Comparison of ENCODE assay signal across 34 cellular contexts in genomic region chr1:41347276-41347675, GRCh38. TPM values are rescaled to one million over a fixed set of nuclear protein-coding genes. Genes with fewer than 3 reads are reported as not detected.
A peak's percentile ranks its signal among the peaks of the same experiment; 100 is the strongest.
DNase-seq lines count a peak whose midpoint lies in the region; FAIRE-seq and TF ChIP-seq lines count a peak whose summit lies in the region.
"Had no signal": no experiment of that assay in that cellular context is flagged by ENCODE, and none has a peak within 500 bp of the region (broad histone marks: within the 10 kb centered on the region; RNA-seq: fewer than 3 reads in every experiment).

No MANE protein-coding gene starts in this region.

- POLR2A ChIA-PET in MCF 10A (lab: Yijun Ruan, JAX), result interaction anchor here (0.6 kb wide), 1 partner anchor 70 kb away, joined by 3 read pairs; no protein-coding TSS in a partner anchor

- H3K36me3 ChIP-seq in mammary epithelial cell (ENCODE audit: insufficient read depth, low read length) (no peaks in the 10 kb centered on the region), SJCRH30 (no peaks in the 10 kb centered on the region), keratinocyte (ENCODE audit: control insufficient read depth in 2 of 2, extremely low read depth in 1 of 2, insufficient read depth in 2 of 2, low read length in 2 of 2) (no peaks in the 10 kb centered on the region), vagina (no peaks in the 10 kb centered on the region), esophagus squamous epithelium (no peaks in the 10 kb centered on the region)
- H3K36me3 ChIP-seq: left lung, stomach, transverse colon had no signal

- 96% methylated on average over 2 of the region's 2 CpGs for WGBS in mammary epithelial cell (ENCODE audit: low coverage, missing lambda C conversion rate)
- 94 to 100% methylated on average over 2 of the region's 2 CpGs for WGBS in esophagus squamous epithelium, 2 donors

- no peak overlapping the region for H3K27ac Mint-ChIP-seq in MCF 10A (ENCODE audit: low read depth, unreplicated experiment)
- no peak overlapping the region for H3K27ac Mint-ChIP-seq in activated naive CD4-positive, alpha-beta T cell treated with anti-CD3 and anti-CD28 coated beads for 36 hours
- H3K27ac Mint-ChIP-seq: activated T-helper 17 cell treated with anti-CD3 and anti-CD28 coated beads, Interleukin-2, amount 50 U/mL, for 72 hours; B cell; CD8-positive, alpha-beta T cell; dendritic cell treated with granulocyte-macrophage colony-stimulating factor and Interleukin-4, amounts not matched to agents 40 ng/mL and 50 ng/mL, for 4 days had no signal

- H2AFZ ChIP-seq in mammary epithelial cell (ENCODE audit: low read depth, low read length) (no peak overlapping the region), keratinocyte (ENCODE audit: control insufficient read depth, low read length) (no peak overlapping the region)

- H3K79me2 ChIP-seq in mammary epithelial cell (ENCODE audit: insufficient read depth, low read length), result no peaks in the 10 kb centered on the region
- no peaks in the 10 kb centered on the region for H3K79me2 ChIP-seq in keratinocyte (ENCODE audit: control insufficient read depth, insufficient read depth, low read length)

- H3K4me2 ChIP-seq in mammary epithelial cell (ENCODE audit: insufficient read depth, low read depth, low read length) (no peak overlapping the region), keratinocyte (ENCODE audit: control insufficient read depth, extremely low read depth, insufficient read depth, low read depth, low read length) (no peak overlapping the region)
- H3K4me2 ChIP-seq: smooth muscle cell had no signal

- BruUV-seq in mammary epithelial cell (replicated peaks; lab: Mats Ljungman, UMichigan), result no TSS peak
- no TSS peak for BruUV-seq in MCF 10A (replicated peaks; lab: Mats Ljungman, UMichigan)

- H3K9ac ChIP-seq in mammary epithelial cell (ENCODE audit: insufficient read depth, low read length), result no peak overlapping the region
- no peak overlapping the region for H3K9ac ChIP-seq in keratinocyte (ENCODE audit: control insufficient read depth, extremely low read depth, insufficient read depth, low read length)

- intact Hi-C loops in mammary epithelial cell (cut with micrococcal nuclease), result no loop called here
- intact Hi-C loops in MCF 10A (cut with micrococcal nuclease), result no loop called here
- intact Hi-C loops in vagina (cut with DNase I), result no loop called here
- intact Hi-C loops in activated naive CD4-positive, alpha-beta T cell treated with anti-CD3 and anti-CD28 coated beads for 36 hours (cut with micrococcal nuclease), result no loop called here
- intact Hi-C loops in esophagus squamous epithelium (cut with DNase I), result no loop called here

- peaks cover 2% of the 10 kb centered on the region for H3K4me1 Mint-ChIP-seq in MCF 10A (ENCODE audit: insufficient read depth, unreplicated experiment)
- peaks cover 5% of the 10 kb centered on the region for H3K4me1 Mint-ChIP-seq in activated naive CD4-positive, alpha-beta T cell treated with anti-CD3 and anti-CD28 coated beads for 36 hours (ENCODE audit: low read depth)
- H3K4me1 Mint-ChIP-seq: activated naive CD4-positive, alpha-beta T cell treated with anti-CD3 and anti-CD28 coated beads, Interleukin-2, amount 50 U/mL, for 24 hours had no signal

- H3K9me3 ChIP-seq in mammary epithelial cell (replicated peaks; ENCODE audit: insufficient read depth, low read length), result no peaks in the 10 kb centered on the region
- no peaks in the 10 kb centered on the region for H3K9me3 ChIP-seq in SJCRH30 (replicated peaks)
- H3K9me3 ChIP-seq in keratinocyte (ENCODE audit: control insufficient read depth, low read depth, low read length), result no peaks in the 10 kb centered on the region
- H3K9me3 ChIP-seq in vagina, result no peaks in the 10 kb centered on the region
- no peaks in the 10 kb centered on the region for H3K9me3 ChIP-seq in esophagus squamous epithelium
- H3K9me3 ChIP-seq: left lung, stomach, transverse colon had no signal

- DNase-seq in mammary epithelial cell (peak; percentile 71), MCF 10A (ENCODE audit: unreplicated experiment) (no peak), SJCRH30 (peak; percentile 76 to 85), keratinocyte (ENCODE audit: low read depth, low spot score) (no peak), vagina (ENCODE audit: extremely low spot score in 2 of 2) (peak; percentile 54 to 67), esophagus squamous epithelium (lab: John Stamatoyannopoulos, UW) (no peak), anterior cingulate cortex (lab: John Stamatoyannopoulos, UW) (no peak)
- DNase-seq in activated naive CD4-positive, alpha-beta T cell treated with anti-CD3 and anti-CD28 coated beads for 36 hours, result no peak
- DNase-seq: activated CD4-positive, alpha-beta T cell treated with anti-CD3 and anti-CD28 coated beads for 48 hours; amygdala; GDM1; hypothalamus; IMR-90; left lung; mesendoderm; NCI-H1092 treated with DMSO at 0.1 percent for 48 hours; NCI-H187 treated with DMSO at 0.1 percent for 48 hours; NCI-H69; occipital lobe; RPMI8226; stimulated activated CD4-positive, alpha-beta T cell treated with anti-CD3 and anti-CD28 coated beads, Interleukin-2, amount 100 ng/mL, for 24 hours; stomach; transverse colon had no signal

- H3K27ac ChIP-seq in mammary epithelial cell (ENCODE audit: insufficient read depth, low read depth, low read length) (no peak overlapping the region), SJCRH30 (0 out of 2 replicates have a peak overlapping the region, but pooled peaks have one; percentile 8), keratinocyte (ENCODE audit: control insufficient read depth, insufficient read depth, low read length) (no peak overlapping the region), vagina (no peak overlapping the region), esophagus squamous epithelium (no peak overlapping the region)
- H3K27ac ChIP-seq: left lung, stomach, transverse colon, VCaP had no signal

- H3K27me3 Mint-ChIP-seq in MCF 10A (ENCODE audit: insufficient read depth, unreplicated experiment), result no peaks in the 10 kb centered on the region
- H3K27me3 Mint-ChIP-seq in activated naive CD4-positive, alpha-beta T cell treated with anti-CD3 and anti-CD28 coated beads for 36 hours (ENCODE audit: low read depth), result peaks cover 12% of the 10 kb centered on the region

- H3K27me3 ChIP-seq in mammary epithelial cell (ENCODE audit: insufficient read depth, low read length) (peaks cover 2% of the 10 kb centered on the region), SJCRH30 (no peaks in the 10 kb centered on the region), keratinocyte (ENCODE audit: control insufficient read depth, extremely low read depth, insufficient read depth, low read length) (no peaks in the 10 kb centered on the region), vagina (no peaks in the 10 kb centered on the region), esophagus squamous epithelium (no peaks in the 10 kb centered on the region)
- H3K27me3 ChIP-seq: left lung, transverse colon had no signal

- dilution Hi-C loops in mammary epithelial cell (cut with HindIII; ENCODE audit: low sequenced_read_pairs), result loop anchor here (5.0 kb wide), 1 partner anchor 60 kb away; no protein-coding TSS in a partner anchor
- dilution Hi-C loops in keratinocyte (cut with MboI; ENCODE audit: extremely low pct_ligation_motif_present, low sequenced_read_pairs), result no loop called here

- CTCF ChIA-PET in mammary epithelial cell (lab: Charles Lee; ENCODE audit: low non-redundant PET) (no interaction called here), MCF 10A (lab: Yijun Ruan, JAX) (interaction anchor here (0.7 kb wide), 1 partner anchor 9 kb away, joined by 5 read pairs; no protein-coding TSS in a partner anchor)
- CTCF ChIA-PET in activated naive CD4-positive, alpha-beta T cell treated with anti-CD3 and anti-CD28 coated beads for 36 hours (lab: Charles Lee), result no interaction called here

- TF ChIP-seq POLR2A in vagina (IDR thresholded peaks at IDR 0.05), result no peak
- TF ChIP-seq POLR2A in esophagus squamous epithelium (IDR thresholded peaks at IDR 0.05), result no peak

- TF ChIP-seq CTCF in mammary epithelial cell (conservative IDR thresholded peaks at IDR 0.05 in 1 of 2, IDR thresholded peaks at IDR 0.05 in 1 of 2; ENCODE audit: extremely low read depth in 1 of 2, insufficient read depth in 1 of 2, low read depth in 1 of 2, low read length in 2 of 2) (no peak), MCF 10A (IDR thresholded peaks at IDR 0.05; ENCODE audit: unreplicated experiment) (no peak), keratinocyte (optimal IDR thresholded peaks at IDR 0.05 in 1 of 3, IDR thresholded peaks at IDR 0.05 in 1 of 3, conservative IDR thresholded peaks at IDR 0.05 in 1 of 3; ENCODE audit: extremely low read depth in 1 of 3, insufficient read depth in 2 of 3, low read length in 3 of 3) (no peak), vagina (IDR thresholded peaks at IDR 0.05) (no peak), esophagus squamous epithelium (IDR thresholded peaks at IDR 0.05) (no peak)

- H3K4me3 ChIP-seq in mammary epithelial cell (replicated peaks in 1 of 3; ENCODE audit: insufficient read depth in 1 of 3, low read depth in 2 of 3, low read length in 3 of 3), result no peak overlapping the region
- H3K4me3 ChIP-seq in SJCRH30, result no peak overlapping the region
- H3K4me3 ChIP-seq in keratinocyte (ENCODE audit: control insufficient read depth in 2 of 3, extremely low read depth in 1 of 3, insufficient read depth in 2 of 3, low read depth in 1 of 3, low read length in 3 of 3), result no peak overlapping the region
- H3K4me3 ChIP-seq in vagina, result no peak overlapping the region
- H3K4me3 ChIP-seq in esophagus squamous epithelium, result no peak overlapping the region
- H3K4me3 ChIP-seq: left lung, smooth muscle cell, stomach, transverse colon had no signal

- in situ Hi-C loops in mammary epithelial cell (cut with MboI; ENCODE audit: low sequenced_read_pairs in 2 of 2), result no loop called here

- H3K9me3 Mint-ChIP-seq in MCF 10A (ENCODE audit: unreplicated experiment), result no peaks in the 10 kb centered on the region
- H3K9me3 Mint-ChIP-seq in activated naive CD4-positive, alpha-beta T cell treated with anti-CD3 and anti-CD28 coated beads for 36 hours, result no peaks in the 10 kb centered on the region
- H3K9me3 Mint-ChIP-seq: activated naive CD4-positive, alpha-beta T cell treated with anti-CD3 and anti-CD28 coated beads, Interleukin-2, amount 50 U/mL, for 24 hours; activated T-helper 17 cell treated with anti-CD3 and anti-CD28 coated beads, Interleukin-2, amount 50 U/mL, for 72 hours; CD8-positive, alpha-beta T cell; dendritic cell treated with granulocyte-macrophage colony-stimulating factor and Interleukin-4, amounts not matched to agents 40 ng/mL and 50 ng/mL, for 4 days; immature natural killer cell had no signal

- H3K4me1 ChIP-seq in mammary epithelial cell (ENCODE audit: insufficient read depth, low read length), result no peaks in the 10 kb centered on the region
- H3K4me1 ChIP-seq in SJCRH30, result peaks cover 20% of the 10 kb centered on the region
- H3K4me1 ChIP-seq in keratinocyte (ENCODE audit: control insufficient read depth, extremely low read depth, insufficient read depth, low read length), result peaks cover 7% of the 10 kb centered on the region
- no peaks in the 10 kb centered on the region for H3K4me1 ChIP-seq in vagina
- H3K4me1 ChIP-seq in esophagus squamous epithelium, result peaks cover 2 to 9% (median 3%) of the 10 kb centered on the region in 3 donors
- H3K4me1 ChIP-seq: left lung had no signal

- no peaks in the 10 kb centered on the region for H4K20me1 ChIP-seq in mammary epithelial cell (ENCODE audit: insufficient read depth, low read length)
- H4K20me1 ChIP-seq in keratinocyte (ENCODE audit: control insufficient read depth, extremely low read depth, insufficient read depth, low read length), result no peaks in the 10 kb centered on the region

- no peaks in the 10 kb centered on the region for H3K9me1 ChIP-seq in keratinocyte (ENCODE audit: control insufficient read depth, extremely low read depth, insufficient read depth, low read length)

- no peak overlapping the region for H3K4me3 Mint-ChIP-seq in MCF 10A (ENCODE audit: unreplicated experiment)
- H3K4me3 Mint-ChIP-seq in activated naive CD4-positive, alpha-beta T cell treated with anti-CD3 and anti-CD28 coated beads for 36 hours, result no peak overlapping the region
- H3K4me3 Mint-ChIP-seq: activated naive CD4-positive, alpha-beta T cell treated with anti-CD3 and anti-CD28 coated beads, Interleukin-2, amount 50 U/mL, for 24 hours; activated T-helper 17 cell treated with anti-CD3 and anti-CD28 coated beads, Interleukin-2, amount 50 U/mL, for 72 hours; B cell; CD8-positive, alpha-beta T cell; dendritic cell treated with granulocyte-macrophage colony-stimulating factor and Interleukin-4, amounts not matched to agents 40 ng/mL and 50 ng/mL, for 4 days had no signal

- FAIRE-seq in keratinocyte (lab: Jason Lieb, UNC), result peak; percentile 73
- FAIRE-seq: H1 had no signal

- H3K36me3 Mint-ChIP-seq in MCF 10A (ENCODE audit: insufficient read depth, unreplicated experiment), result no peaks in the 10 kb centered on the region
- no peaks in the 10 kb centered on the region for H3K36me3 Mint-ChIP-seq in activated naive CD4-positive, alpha-beta T cell treated with anti-CD3 and anti-CD28 coated beads for 36 hours (ENCODE audit: low read depth)
- H3K36me3 Mint-ChIP-seq: activated naive CD4-positive, alpha-beta T cell treated with anti-CD3 and anti-CD28 coated beads, Interleukin-2, amount 50 U/mL, for 24 hours; CD8-positive, alpha-beta T cell had no signal

RNA-seq across cellular contexts. Expression of gene FOXO6, which starts 14.0 kb away (rescaled TPM):
- total RNA-seq in mammary epithelial cell (under 1 TPM; 0.28 to 0.67 TPM), MCF 10A (2022) (0.22 and 0.28 TPM in 2 replicates), vagina (1.7 TPM), esophagus squamous epithelium (under 1 TPM in 3 of 4 donors, not detected in 1; 0.18 to 0.53 (median 0.38) TPM)
- polyA plus RNA-seq in mammary epithelial cell (not detected), keratinocyte (not detected in 3 replicates)
- polyA minus RNA-seq in mammary epithelial cell (not detected), keratinocyte (not detected in 3 replicates)
- total RNA-seq in SJCRH30 (2014; rRNA removed; shearing (Covaris generic)), result 11.9 and 12.9 TPM in 2 replicates
- not detected for polyA plus RNA-seq in keratinocyte (2011; ENCODE audit: low read depth)
- polyA plus RNA-seq in keratinocyte (2011; cell fraction: cytosol; rRNA removed), result not detected in 2 replicates
- not detected in 2 replicates for polyA plus RNA-seq in keratinocyte (2011; cell fraction: nucleus; rRNA removed)
- 0.18 TPM in 1 of 2 replicates, not detected in the other for polyA plus RNA-seq in keratinocyte (2012; ENCODE audit: low replicate concordance)
- not detected for polyA minus RNA-seq in keratinocyte (2011; cell fraction: cytosol; rRNA and poly(A)+ RNA removed)
- polyA minus RNA-seq in keratinocyte (2011; cell fraction: nucleus; rRNA and poly(A)+ RNA removed), result not detected in 2 replicates
- under 1 TPM in 1 of 2 experiments, not detected in 1; 0.15 TPM for total RNA-seq in activated naive CD4-positive, alpha-beta T cell treated with anti-CD3 and anti-CD28 coated beads for 36 hours
- total RNA-seq: IMR-90; T-helper 2 cell treated with Interferon-gamma antibody and Interleukin-4, amounts not matched to agents 100 ng/mL and 5 ng/mL, for 36 hours had no signal
- polyA plus RNA-seq: fibroblast of lung, immature natural killer cell, IMR-90 had no signal

Comparison
In these comparisons a context has a peak if more than half of its experiments do, and no peak if none do; other contexts are left out.
1. DNase-seq: peak in mammary epithelial cell (single experiment), SJCRH30 (2 of 2) and vagina (2 of 2); none in MCF 10A (single experiment), keratinocyte (single experiment), activated naive CD4-positive, alpha-beta T cell treated with anti-CD3 and anti-CD28 coated beads for 36 hours (single experiment), esophagus squamous epithelium (single experiment) and anterior cingulate cortex (0 of 58).